In genomic region chr5:73844165-73844564, GRCh38 we compare ENCODE assay signal across 21 cellular contexts.
"Had no signal": no experiment of that assay in that cellular context is flagged by ENCODE, and none has a peak within 500 bp of the region (broad histone marks: within the 10 kb centered on the region; RNA-seq: fewer than 3 reads in every experiment).

No MANE protein-coding gene starts in this region.

- H3K4me3 ChIP-seq: left ventricle myocardium inferior, lung, mucosa of descending colon, ovary, right atrium auricular region, right lobe of liver, smooth muscle cell, tibial nerve, uterus had no signal

- ATAC-seq: mucosa of descending colon; naive thymus-derived CD4-positive, alpha-beta T cell; natural killer cell treated with Interleukin-12 subunit alpha and Interleukin-12 subunit beta and Interleukin-15 and Interleukin-18, amount 100 ng/mL, for 72 hours; right lobe of liver; stimulated activated memory B cell treated with anti-CD40 and anti-IgM and Interleukin-4, amounts not matched to agents 10 μg/mL and 1 μg/mL and 100 μg/mL, for 72 hours; stimulated activated naive CD8-positive, alpha-beta T cell treated with anti-CD3 and anti-CD28 coated beads, Interleukin-15, amount 100 ng/mL, for 72 hours had no signal

- H3K36me3 ChIP-seq: left ventricle myocardium inferior, ovary, right atrium auricular region, right lobe of liver, uterus had no signal

- DNase-seq: immature natural killer cell; left ventricle myocardium inferior; midbrain; mucosa of descending colon; naive thymus-derived CD4-positive, alpha-beta T cell; ovary; right lobe of liver; stimulated activated CD4-positive, alpha-beta T cell treated with anti-CD3 and anti-CD28 coated beads, Interleukin-1b, Interleukin-23, amount 100 ng/mL, for 48 hours; stimulated activated CD4-positive, alpha-beta T cell treated with anti-CD3 and anti-CD28 coated beads, Interleukin-2, amount 100 ng/mL, for 48 hours; stimulated activated CD4-positive, alpha-beta T cell treated with anti-CD3 and anti-CD28 coated beads, Interleukin-4, amount 100 ng/mL, for 4 hours; stimulated activated CD8-positive, alpha-beta memory T cell treated with anti-CD3 and anti-CD28 coated beads, Interleukin-4, amount 100 ng/mL, for 48 hours; stimulated activated naive CD4-positive, alpha-beta T cell treated with Interleukin-2 at 50 U/mL for 16 hours; stimulated activated naive CD8-positive, alpha-beta T cell treated with anti-CD3 and anti-CD28 coated beads, Interleukin-15, amount 100 ng/mL, for 72 hours; substantia nigra; uterus had no signal

- H3K27me3 ChIP-seq: ovary, right atrium auricular region, right lobe of liver, tibial nerve, uterus had no signal
